ENCODE assay signal across 11 cellular contexts in genomic region chr3:150636258-150636657, GRCh38.
"Had no signal": no experiment of that assay in that cellular context is flagged by ENCODE, and none has a peak within 500 bp of the region (broad histone marks: within the 10 kb centered on the region; RNA-seq: fewer than 3 reads in every experiment).

No MANE protein-coding gene starts in this region.

- H3K36me3 Mint-ChIP-seq: WTC11 had no signal

- H3K27me3 ChIP-seq: gastroesophageal sphincter, heart right ventricle had no signal

- H3K4me3 Mint-ChIP-seq: WTC11 had no signal

- H3K4me1 ChIP-seq: gastroesophageal sphincter, lower lobe of right lung, parathyroid adenoma had no signal

- H3K27ac ChIP-seq: gastroesophageal sphincter, lower lobe of right lung, parathyroid adenoma, SK-N-MC had no signal

- H3K4me3 ChIP-seq: gastroesophageal sphincter, heart right ventricle, lower lobe of right lung, SK-N-MC had no signal

- ATAC-seq: gastroesophageal sphincter, heart right ventricle, left colon had no signal

- DNase-seq: activated CD4-positive, alpha-beta T cell treated with anti-CD3 and anti-CD28 coated beads, Interleukin-2, amount 50 U/mL, for 48 hours; activated naive CD4-positive, alpha-beta T cell treated with Interleukin-2 at 50 U/mL for 16 hours; heart right ventricle; left colon; lower lobe of right lung; stimulated activated CD4-positive, alpha-beta T cell treated with anti-CD3 and anti-CD28 coated beads, Interleukin-12 subunit alpha, Interleukin-12 subunit beta, amount 100 ng/mL, for 4 hours; stimulated activated CD4-positive, alpha-beta T cell treated with anti-CD3 and anti-CD28 coated beads, Interleukin-2, amount 100 ng/mL, for 24 hours had no signal

- H3K9me3 ChIP-seq: gastroesophageal sphincter, heart right ventricle, lower lobe of right lung had no signal

- H3K9me3 Mint-ChIP-seq: WTC11 had no signal
